ENCODE assay signal across 12 cellular contexts in genomic region chr2:45001629-45002385, GRCh38. TPM values are rescaled to one million over a fixed set of nuclear protein-coding genes. Genes with fewer than 3 reads are reported as not detected.
DNase-seq lines count a peak whose midpoint lies in the region; ATAC-seq and TF ChIP-seq lines count a peak whose summit lies in the region.
"Had no signal": no experiment of that assay in that cellular context is flagged by ENCODE, and none has a peak within 500 bp of the region (broad histone marks: within the 10 kb centered on the region; RNA-seq: fewer than 3 reads in every experiment).

No MANE protein-coding gene starts in this region.

- H3K27me3 Mint-ChIP-seq in CD4-positive, alpha-beta memory T cell: peaks cover 57% of the 10 kb centered on the region in 2 donors

- H3K36me3 ChIP-seq in CD4-positive, alpha-beta memory T cell (ENCODE audit: insufficient read depth, low read length): no peaks in the 10 kb centered on the region
- H3K36me3 ChIP-seq in OCI-LY7 (ENCODE audit: insufficient read depth, low read length) (no peaks in the 10 kb centered on the region), osteoblast (ENCODE audit: insufficient read depth, low read length) (peaks cover 4% of the 10 kb centered on the region)

- peaks cover 0 to 4% of the 10 kb centered on the region in 2 donors for H3K36me3 Mint-ChIP-seq in CD4-positive, alpha-beta memory T cell

- intact Hi-C loops in CD4-positive, alpha-beta memory T cell (cut with micrococcal nuclease): no loop called here
- intact Hi-C loops in OCI-LY7 (cut with micrococcal nuclease; ENCODE audit: unreplicated experiment): no loop called here

- POLR2A ChIA-PET in CD4-positive, alpha-beta memory T cell (lab: Charles Lee; ENCODE audit: partially characterized antibody): no interaction called here
- POLR2A ChIA-PET in OCI-LY7 (lab: Charles Lee): interaction anchor here (0.7 kb wide), 1 partner anchor 203 kb away, joined by 3 read pairs; no protein-coding TSS in a partner anchor

- no peak overlapping the region for H3K27ac ChIP-seq in CD4-positive, alpha-beta memory T cell (ENCODE audit: low read depth, low read length)
- H3K27ac ChIP-seq in OCI-LY7 (ENCODE audit: low read depth, low read length, poor library complexity, severe bottlenecking) (no peak overlapping the region), osteoblast (ENCODE audit: low read depth, low read length) (no peak overlapping the region)
- H3K27ac ChIP-seq: VCaP had no signal

- H3K27me3 ChIP-seq in CD4-positive, alpha-beta memory T cell (ENCODE audit: insufficient read depth, low read length): peaks cover 27% of the 10 kb centered on the region
- H3K27me3 ChIP-seq in osteoblast (ENCODE audit: insufficient read depth, low read length): peaks cover 8% of the 10 kb centered on the region

- BruUV-seq in OCI-LY7 (replicated peaks; lab: Mats Ljungman, UMichigan): no TSS peak

- peaks cover 20% of the 10 kb centered on the region for H3K4me1 ChIP-seq in CD4-positive, alpha-beta memory T cell (ENCODE audit: insufficient read depth, low read length)
- H3K4me1 ChIP-seq in OCI-LY7 (ENCODE audit: insufficient read depth, low read length, poor library complexity, severe bottlenecking) (no peaks in the 10 kb centered on the region), osteoblast (ENCODE audit: insufficient read depth, low read length) (peaks cover 2% of the 10 kb centered on the region)

- H4K20me1 ChIP-seq in OCI-LY7 (ENCODE audit: insufficient read depth, low read length): no peaks in the 10 kb centered on the region
- H4K20me1 ChIP-seq in osteoblast (ENCODE audit: insufficient read depth, low read length): peaks cover 7% of the 10 kb centered on the region

- H3K4me3 ChIP-seq in CD4-positive, alpha-beta memory T cell (ENCODE audit: low read length in 2 of 2): no peak overlapping the region
- no peak overlapping the region for H3K4me3 ChIP-seq in OCI-LY7 (ENCODE audit: low read depth, low read length, poor library complexity, severe bottlenecking)
- H3K4me3 ChIP-seq in epithelial cell of proximal tubule (ENCODE audit: low read depth, low read length): peak overlapping the region; percentile 30
- H3K4me3 ChIP-seq in osteoblast (ENCODE audit: insufficient read depth, low read length): peak overlapping the region; percentile 61

- H3K27ac Mint-ChIP-seq in CD4-positive, alpha-beta memory T cell: no peak overlapping the region

- TF ChIP-seq CTCF in OCI-LY7 (conservative IDR thresholded peaks at IDR 0.05; ENCODE audit: low read length) (peak; percentile 32; the same call in 1 of the 2 replicates), epithelial cell of proximal tubule (conservative IDR thresholded peaks at IDR 0.05; ENCODE audit: low read depth, low read length) (no peak), osteoblast (IDR thresholded peaks at IDR 0.05; ENCODE audit: extremely low read depth, low read depth, low read length) (no peak)

- H3K4me2 ChIP-seq in OCI-LY7 (ENCODE audit: low read length) (no peak overlapping the region), osteoblast (ENCODE audit: insufficient read depth, low read length) (peak overlapping the region; percentile 73)

- peak overlapping the region; percentile 25 to 76 (median 62) for H3K4me3 Mint-ChIP-seq in CD4-positive, alpha-beta memory T cell

- no peak for DNase-seq in CD4-positive, alpha-beta memory T cell
- no peak for DNase-seq in OCI-LY7 (ENCODE audit: low spot score)
- no peak for DNase-seq in epithelial cell of proximal tubule (ENCODE audit: low read depth)
- peak; percentile 62 for DNase-seq in osteoblast (ENCODE audit: insufficient read length, low spot score, missing footprints)
- no peak for DNase-seq in NCI-H1436 (lab: John Stamatoyannopoulos, UW)
- no peak for DNase-seq in NCI-H146 (lab: John Stamatoyannopoulos, UW)
- DNase-seq: caudate nucleus; DMS79 treated with DMSO at 0.1 percent for 48 hours; NK-92 treated with Interleukin-12 subunit alpha and Interleukin-12 subunit beta, amount 100 ng/mL, for 24 hours had no signal

- peaks cover 0 to 8% (median 0%) of the 10 kb centered on the region in 8 donors for H3K9me3 Mint-ChIP-seq in CD4-positive, alpha-beta memory T cell

- no peaks in the 10 kb centered on the region for H3K9me3 ChIP-seq in CD4-positive, alpha-beta memory T cell (ENCODE audit: control insufficient read depth in 1 of 2, low read length in 2 of 2)
- no peaks in the 10 kb centered on the region for H3K9me3 ChIP-seq in OCI-LY7 (ENCODE audit: low read length)
- H3K9me3 ChIP-seq in osteoblast (ENCODE audit: low read depth, low read length): no peaks in the 10 kb centered on the region

- no peaks in the 10 kb centered on the region for H3K9me2 ChIP-seq in OCI-LY7 (ENCODE audit: insufficient read depth, low read length)

- ATAC-seq in HG03139 (IDR thresholded peaks at IDR 0.05; ENCODE audit: unreplicated experiment) (no peak), GM19397 (IDR thresholded peaks at IDR 0.05; ENCODE audit: unreplicated experiment) (no peak)

- H3K4me1 Mint-ChIP-seq in CD4-positive, alpha-beta memory T cell: peaks cover 12 to 32% (median 24%) of the 10 kb centered on the region in 4 donors

- CTCF ChIA-PET in CD4-positive, alpha-beta memory T cell (lab: Charles Lee; ENCODE audit: partially characterized antibody): no interaction called here
- CTCF ChIA-PET in OCI-LY7 (lab: Charles Lee; ENCODE audit: unreplicated experiment): no interaction called here

- H2AFZ ChIP-seq in OCI-LY7 (ENCODE audit: low read length) (no peak overlapping the region), osteoblast (ENCODE audit: low read length) (peak overlapping the region; percentile 87)

- H3K79me2 ChIP-seq in OCI-LY7 (ENCODE audit: insufficient read depth, low read depth, low read length) (no peaks in the 10 kb centered on the region), osteoblast (ENCODE audit: insufficient read depth, low read length) (peaks cover 14% of the 10 kb centered on the region)

RNA-seq across cellular contexts. Expression of gene SIX2, which starts 7.4 kb away (rescaled TPM):
- total RNA-seq in CD4-positive, alpha-beta memory T cell: not detected
- not detected for polyA plus RNA-seq in CD4-positive, alpha-beta memory T cell
- total RNA-seq in OCI-LY7 (2014; rRNA removed; shearing (Covaris generic)): not detected in 2 replicates
- not detected in 2 replicates for total RNA-seq in OCI-LY7 (2022)
- 0.06 and 3.1 TPM in 2 replicates for total RNA-seq in epithelial cell of proximal tubule
- 14.8 and 15.9 TPM in 2 replicates for total RNA-seq in osteoblast

Comparison
In these comparisons a context has a peak if more than half of its experiments do, and no peak if none do; other contexts are left out.
1. H3K4me3 ChIP-seq: peak in epithelial cell of proximal tubule (single experiment) and osteoblast (single experiment); none in CD4-positive, alpha-beta memory T cell (0 of 2) and OCI-LY7 (single experiment).